ENCODE assay signal across 29 cellular contexts in the genomic region with DNA sequence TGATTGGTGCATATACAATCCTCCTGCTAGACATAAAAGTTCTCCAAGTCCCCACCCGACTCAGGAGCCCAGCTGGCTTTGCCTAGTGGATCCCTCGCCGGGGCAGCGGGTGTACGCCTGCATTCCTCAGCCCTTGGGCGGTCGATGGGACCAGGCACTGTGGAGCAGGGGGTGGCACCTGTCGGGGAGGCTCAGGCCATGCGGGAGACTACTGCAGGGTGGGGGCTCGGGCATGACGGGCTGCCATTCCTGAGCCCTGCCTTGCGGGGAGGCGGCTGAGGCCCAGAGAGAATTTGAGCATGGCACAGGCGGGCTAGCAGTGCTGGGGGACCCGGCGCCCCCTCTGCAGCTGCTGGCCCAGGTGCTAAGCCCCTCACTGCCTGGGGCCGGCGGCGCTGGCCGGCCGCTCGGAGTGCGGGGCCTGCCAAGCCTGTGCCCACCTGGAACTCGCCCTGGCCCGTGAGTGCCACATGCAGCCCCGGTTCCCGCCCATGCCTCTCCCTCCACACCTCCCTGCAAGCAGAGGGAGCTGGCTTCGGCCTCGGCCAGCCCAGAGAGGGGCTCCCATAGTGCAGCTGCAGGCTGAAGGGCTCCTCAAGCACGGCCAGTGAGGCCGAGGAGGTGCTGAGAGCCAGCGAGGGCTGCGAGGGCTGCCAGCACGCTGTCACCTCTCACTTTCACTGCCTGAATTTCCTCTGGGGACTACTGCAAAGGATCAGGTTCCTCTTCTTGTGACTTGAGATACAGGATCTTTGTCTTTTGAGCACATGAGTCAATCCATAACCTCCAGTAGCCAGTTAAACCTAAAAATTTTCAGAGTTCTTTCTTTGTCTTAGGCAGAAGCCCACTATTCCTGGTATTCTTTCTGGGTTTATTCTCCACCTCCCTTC. TPM values are rescaled to one million over a fixed set of nuclear protein-coding genes. Genes with fewer than 3 reads are reported as not detected.
"Had no signal": no experiment of that assay in that cellular context is flagged by ENCODE, and none has a peak within 500 bp of the region (broad histone marks: within the 10 kb centered on the region; RNA-seq: fewer than 3 reads in every experiment).

No MANE protein-coding gene starts in this region.

- H3K9me3 ChIP-seq: neutrophil, prostate gland, thyroid gland had no signal

- H3K27ac Mint-ChIP-seq: activated naive CD4-positive, alpha-beta T cell treated with anti-CD3 and anti-CD28 coated beads, Interleukin-2, amount 50 U/mL, for 24 hours; effector memory CD8-positive, alpha-beta T cell; nephron; stimulated activated naive CD8-positive, alpha-beta T cell treated with anti-CD3 and anti-CD28 coated beads, Interleukin-15, Interleukin-2, amounts not matched to agents 100 ng/mL and 50 ng/mL, for 24 hours had no signal

- FAIRE-seq: endothelial cell of umbilical vein, urothelium cell line had no signal

- H3K36me3 ChIP-seq: brain microvascular endothelial cell, neutrophil, ovary, prostate gland, thyroid gland had no signal

- H3K4me1 ChIP-seq: prostate gland, thyroid gland had no signal

- H3K27me3 ChIP-seq: brain microvascular endothelial cell, dorsolateral prefrontal cortex, hepatocyte, ovary, thyroid gland had no signal

- H3K4me3 Mint-ChIP-seq: activated naive CD4-positive, alpha-beta T cell treated with anti-CD3 and anti-CD28 coated beads, Interleukin-2, amount 50 U/mL, for 24 hours; effector memory CD8-positive, alpha-beta T cell; nephron; stimulated activated naive CD8-positive, alpha-beta T cell treated with anti-CD3 and anti-CD28 coated beads, Interleukin-15, Interleukin-2, amounts not matched to agents 100 ng/mL and 50 ng/mL, for 24 hours had no signal

- DNase-seq: activated CD4-positive, alpha-beta T cell treated with anti-CD3 and anti-CD28 coated beads for 1 hour; activated CD4-positive, alpha-beta T cell treated with anti-CD3 and anti-CD28 coated beads, Interleukin-2, amount 50 U/mL, for 1 hour; activated gamma-delta T cell treated with Interleukin-2 at 50 U/mL for 16 hours; activated T-cell treated with anti-CD3 and anti-CD28 coated beads, Interleukin-2, amount 50 U/mL, for 1 hour; aorta; brain microvascular endothelial cell; central memory CD4-positive, alpha-beta T cell; dorsolateral prefrontal cortex; effector memory CD8-positive, alpha-beta T cell; foreskin melanocyte; glutamatergic neuron; left ventricle myocardium superior; mammary epithelial cell; midbrain; ovary; stimulated activated CD4-positive, alpha-beta T cell treated with anti-CD3 and anti-CD28 coated beads, Interleukin-4, amount 100 ng/mL, for 24 hours; substantia nigra; T-helper 2 cell; thyroid gland had no signal

- H3K27ac ChIP-seq: brain microvascular endothelial cell, dorsolateral prefrontal cortex, hepatocyte, neutrophil, ovary, prostate gland, thyroid gland, VCaP had no signal

- H3K27me3 Mint-ChIP-seq: activated naive CD4-positive, alpha-beta T cell treated with anti-CD3 and anti-CD28 coated beads, Interleukin-2, amount 50 U/mL, for 24 hours had no signal

- H3K4me3 ChIP-seq: dorsolateral prefrontal cortex, hepatocyte, ovary, prostate gland, thyroid gland had no signal

- ATAC-seq: effector memory CD8-positive, alpha-beta T cell; esophagus mucosa; left ventricle myocardium superior had no signal

- H3K4me1 Mint-ChIP-seq: activated naive CD4-positive, alpha-beta T cell treated with anti-CD3 and anti-CD28 coated beads, Interleukin-2, amount 50 U/mL, for 24 hours had no signal

- H3K9me3 Mint-ChIP-seq: activated naive CD4-positive, alpha-beta T cell treated with anti-CD3 and anti-CD28 coated beads, Interleukin-2, amount 50 U/mL, for 24 hours; effector memory CD8-positive, alpha-beta T cell had no signal

RNA-seq across cellular contexts. Expression of a gene that starts 25.1 kb away (rescaled TPM):
- total RNA-seq: aorta, endothelial cell of umbilical vein, esophagus mucosa, hepatocyte, left ventricle myocardium superior, ovary, thyroid gland had no signal

RNA-seq across cellular contexts. Expression of a gene that starts 40.3 kb away (rescaled TPM):
- total RNA-seq: aorta, endothelial cell of umbilical vein, esophagus mucosa, hepatocyte, mammary epithelial cell, ovary, prostate gland had no signal
